14 cellular contexts compared by ENCODE assay signal in genomic region chr20:47330071-47330470, GRCh38. TPM values are rescaled to one million over a fixed set of nuclear protein-coding genes. Genes with fewer than 3 reads are reported as not detected.
DNase-seq lines count a peak whose midpoint lies in the region; ATAC-seq and TF ChIP-seq lines count a peak whose summit lies in the region.
"Had no signal": no experiment of that assay in that cellular context is flagged by ENCODE, and none has a peak within 500 bp of the region (broad histone marks: within the 10 kb centered on the region; RNA-seq: fewer than 3 reads in every experiment).

No MANE protein-coding gene starts in this region.

- no peaks in the 10 kb centered on the region for H3K27me3 ChIP-seq in cardiac muscle cell
- H3K27me3 ChIP-seq: left lung, spleen had no signal

- TF ChIP-seq CTCF in cardiac muscle cell (IDR thresholded peaks at IDR 0.05; ENCODE audit: low read depth, low read length) (no peak), choroid plexus epithelial cell (conservative IDR thresholded peaks at IDR 0.05; ENCODE audit: low read depth, low read length) (no peak), nephron (IDR thresholded peaks at IDR 0.05; ENCODE audit: unreplicated experiment in 3 of 3) (no peak), type B pancreatic cell (conservative IDR thresholded peaks at IDR 0.05) (no peak)

- peak overlapping the region; percentile 82 for H3K27ac ChIP-seq in cardiac muscle cell

- H3K36me3 Mint-ChIP-seq in nephron (ENCODE audit: low read depth) (peaks cover 51% of the 10 kb centered on the region), type B pancreatic cell (peaks cover 33% of the 10 kb centered on the region)

- no peaks in the 10 kb centered on the region for H3K9me3 Mint-ChIP-seq in nephron
- H3K9me3 Mint-ChIP-seq in type B pancreatic cell, result no peaks in the 10 kb centered on the region
- H3K9me3 Mint-ChIP-seq: central memory CD8-positive, alpha-beta T cell had no signal

- no peaks in the 10 kb centered on the region for H3K9me3 ChIP-seq in cardiac muscle cell (ENCODE audit: low read depth)
- H3K9me3 ChIP-seq: left lung, spleen had no signal

- no peak for ATAC-seq in Right ventricle myocardium inferior
- no peak for ATAC-seq in SK-N-SH treated with all-trans-retinoic acid at 6 μM for 48 hours
- ATAC-seq: left lung had no signal

- H3K4me3 Mint-ChIP-seq in nephron, result no peak overlapping the region
- no peak overlapping the region for H3K4me3 Mint-ChIP-seq in type B pancreatic cell
- H3K4me3 Mint-ChIP-seq: central memory CD8-positive, alpha-beta T cell had no signal

- H3K4me1 ChIP-seq in cardiac muscle cell (ENCODE audit: low read depth), result peaks cover 6% of the 10 kb centered on the region

- H3K4me1 Mint-ChIP-seq in nephron (peaks cover 56% of the 10 kb centered on the region), type B pancreatic cell (ENCODE audit: unreplicated experiment) (peaks cover 56% of the 10 kb centered on the region)

- H3K27me3 Mint-ChIP-seq in nephron (ENCODE audit: low read depth) (no peaks in the 10 kb centered on the region), type B pancreatic cell (no peaks in the 10 kb centered on the region)
- H3K27me3 Mint-ChIP-seq: central memory CD8-positive, alpha-beta T cell had no signal

- H3K27ac Mint-ChIP-seq in nephron (peak overlapping the region; percentile 17 to 57 (median 53)), type B pancreatic cell (peak overlapping the region; percentile 68)

- DNase-seq in cardiac muscle cell (ENCODE audit: low read depth in 1 of 2, low spot score in 1 of 2) (no peak), Right ventricle myocardium inferior (ENCODE audit: missing footprints) (no peak), choroid plexus epithelial cell (ENCODE audit: low read depth) (peak; percentile 42), type B pancreatic cell (ENCODE audit: extremely low spot score, unreplicated experiment) (no peak), HuH-7 (ENCODE audit: low spot score) (no peak)
- no peak for DNase-seq in stimulated activated CD4-positive, alpha-beta T cell treated with anti-CD3 and anti-CD28 coated beads, Interleukin-15, amount 100 ng/mL, for 24 hours
- DNase-seq: activated CD4-positive, alpha-beta T cell treated with anti-CD3 and anti-CD28 coated beads, Interleukin-2, amount 50 U/mL, for 4 hours; hippocampal formation; left lung; NCI-H1105; spleen had no signal

- intact Hi-C loops in Right ventricle myocardium inferior (cut with DNase I), result no loop called here

- H3K36me3 ChIP-seq in cardiac muscle cell, result no peaks in the 10 kb centered on the region
- H3K36me3 ChIP-seq: left lung had no signal

- no peak overlapping the region for H3K4me3 ChIP-seq in cardiac muscle cell
- no peak overlapping the region for H3K4me3 ChIP-seq in choroid plexus epithelial cell (ENCODE audit: low read depth, low read length)
- H3K4me3 ChIP-seq: left lung, spleen had no signal

TF ChIP-seq in SK-N-SH treated with all-trans-retinoic acid at 6 μM for 48 hours, 23 proteins besides CTCF, POLR2A, EP300 and RAD21:
- TF ChIP-seq PATZ1 (CRISPR knock-in tag; IDR thresholded peaks at IDR 0.05; ENCODE audit: borderline replicate concordance) (no peak), ZNF70 (CRISPR knock-in tag; IDR thresholded peaks at IDR 0.05) (no peak), RARB (CRISPR knock-in tag; IDR thresholded peaks at IDR 0.05) (no peak), TSHZ2 (CRISPR knock-in tag; IDR thresholded peaks at IDR 0.05) (no peak), SNAI2 (CRISPR knock-in tag; IDR thresholded peaks at IDR 0.05) (no peak), ZFP3 (CRISPR knock-in tag; IDR thresholded peaks at IDR 0.05) (no peak), ESRRG (CRISPR knock-in tag; IDR thresholded peaks at IDR 0.05) (no peak), BACH2 (CRISPR knock-in tag; IDR thresholded peaks at IDR 0.05; ENCODE audit: borderline replicate concordance) (no peak), ZC3H10 (CRISPR knock-in tag; IDR thresholded peaks at IDR 0.05) (no peak), CREB5 (CRISPR knock-in tag; IDR thresholded peaks at IDR 0.05; ENCODE audit: low read depth) (no peak), POU6F1 (CRISPR knock-in tag; IDR thresholded peaks at IDR 0.05; ENCODE audit: borderline replicate concordance, low read depth) (no peak), OSR1 (CRISPR knock-in tag; IDR thresholded peaks at IDR 0.05) (no peak), TOX (CRISPR knock-in tag; IDR thresholded peaks at IDR 0.05; ENCODE audit: borderline replicate concordance) (no peak), PPARA (CRISPR knock-in tag; IDR thresholded peaks at IDR 0.05; ENCODE audit: borderline replicate concordance) (no peak), GLIS3 (CRISPR knock-in tag; IDR thresholded peaks at IDR 0.05) (no peak), ISL1 (CRISPR knock-in tag; IDR thresholded peaks at IDR 0.05) (no peak)

RNA-seq across cellular contexts. Expression of gene ZMYND8, which starts 26.4 kb away (rescaled TPM):
- total RNA-seq in cardiac muscle cell (33.0 and 45.0 TPM in 2 replicates), Right ventricle myocardium inferior (36.1 TPM), type B pancreatic cell (ENCODE audit: low replicate concordance) (38.9 and 58.9 TPM in 2 replicates)
- 27.5 and 27.6 TPM in 2 replicates for polyA plus RNA-seq in cardiac muscle cell
